11 cellular contexts compared by ENCODE assay signal in genomic region chr5:107502711-107503110, GRCh38.
DNase-seq lines count a peak whose midpoint lies in the region; ATAC-seq and TF ChIP-seq lines count a peak whose summit lies in the region.
"Had no signal": no experiment of that assay in that cellular context is flagged by ENCODE, and none has a peak within 500 bp of the region (broad histone marks: within the 10 kb centered on the region; RNA-seq: fewer than 3 reads in every experiment).

No MANE protein-coding gene starts in this region.

- H3K36me3 ChIP-seq in HEK293 (ENCODE audit: control insufficient read depth in 2 of 2, insufficient read depth in 1 of 2, low read length in 2 of 2): no peaks in the 10 kb centered on the region
- H3K36me3 ChIP-seq: cardiac muscle cell had no signal

- no peak for TF ChIP-seq CTCF in HEK293 (tag by site-specific recombination; IDR thresholded peaks at IDR 0.05)
- TF ChIP-seq CTCF in WTC11 (IDR thresholded peaks at IDR 0.05): no peak
- no peak for TF ChIP-seq CTCF in neural crest cell (conservative IDR thresholded peaks at IDR 0.05)

- H3K27me3 Mint-ChIP-seq in WTC11 (ENCODE audit: low read depth) (no peaks in the 10 kb centered on the region), neural crest cell (ENCODE audit: low read depth) (no peaks in the 10 kb centered on the region)

- POLR2A ChIA-PET in HEK293 (lab: Yijun Ruan, JAX) (no interaction called here), WTC11 (lab: Charles Lee) (no interaction called here)

- peak; percentile 75 for DNase-seq in NCI-H2171 (lab: John Stamatoyannopoulos, UW)
- DNase-seq in WTC11 (ENCODE audit: low spot score): no peak
- no peak for DNase-seq in neural crest cell (ENCODE audit: low read depth, low spot score)
- no peak for DNase-seq in CD1c-positive myeloid dendritic cell (ENCODE audit: extremely low spot score)
- DNase-seq: left cardiac atrium had no signal

- H3K27ac ChIP-seq in HEK293 (ENCODE audit: extremely low read depth, low read depth, low read length): no peak overlapping the region
- H3K27ac ChIP-seq: C4-2B, cardiac muscle cell had no signal

- H3K9me3 Mint-ChIP-seq in WTC11: no peaks in the 10 kb centered on the region
- H3K9me3 Mint-ChIP-seq in neural crest cell: no peaks in the 10 kb centered on the region
- H3K9me3 Mint-ChIP-seq: activated naive CD4-positive, alpha-beta T cell treated with anti-CD3 and anti-CD28 coated beads, Interleukin-2, amount 50 U/mL, for 24 hours had no signal

- H3K4me3 Mint-ChIP-seq in WTC11 (no peak overlapping the region), neural crest cell (no peak overlapping the region)

- H3K9me3 ChIP-seq in HEK293 (ENCODE audit: control insufficient read depth, insufficient read depth, low read depth, low read length): no peaks in the 10 kb centered on the region

- H3K4me1 Mint-ChIP-seq in WTC11: peaks cover 65% of the 10 kb centered on the region
- H3K4me1 Mint-ChIP-seq in neural crest cell: peaks cover 54% of the 10 kb centered on the region

- no peaks in the 10 kb centered on the region for H3K36me3 Mint-ChIP-seq in WTC11
- no peaks in the 10 kb centered on the region for H3K36me3 Mint-ChIP-seq in neural crest cell (ENCODE audit: low read depth)
- H3K36me3 Mint-ChIP-seq: activated naive CD4-positive, alpha-beta T cell treated with anti-CD3 and anti-CD28 coated beads, Interleukin-2, amount 50 U/mL, for 24 hours had no signal

- H3K27ac Mint-ChIP-seq in WTC11: peak overlapping the region; percentile 10; the same call in 1 of the 2 replicates
- H3K27ac Mint-ChIP-seq in neural crest cell (ENCODE audit: unreplicated experiment): peak overlapping the region; percentile 15
- H3K27ac Mint-ChIP-seq: activated naive CD4-positive, alpha-beta T cell treated with anti-CD3 and anti-CD28 coated beads, Interleukin-2, amount 50 U/mL, for 24 hours had no signal

- CTCF ChIA-PET in HEK293 (lab: Yijun Ruan, JAX) (interaction anchor here (0.7 kb wide), 1 partner anchor 64 kb away, joined by 5 read pairs; no protein-coding TSS in a partner anchor), WTC11 (lab: Charles Lee) (interaction anchor here (2.9 kb wide), 1 partner anchor 69 kb away, joined by 16 read pairs; no protein-coding TSS in a partner anchor)

- peaks cover 45% of the 10 kb centered on the region for H3K4me1 ChIP-seq in HEK293 (ENCODE audit: control insufficient read depth, insufficient read depth, low read length)

- ATAC-seq in WTC11 (no peak), HG02885 (IDR thresholded peaks at IDR 0.05; ENCODE audit: poor library complexity, unreplicated experiment) (no peak), GM18502 (IDR thresholded peaks at IDR 0.05; ENCODE audit: poor library complexity, unreplicated experiment) (no peak)

- no peak overlapping the region for H3K4me3 ChIP-seq in HEK293 (ENCODE audit: low read depth, low read length)
- H3K4me3 ChIP-seq: cardiac muscle cell had no signal

TF ChIP-seq in HEK293, 187 proteins besides CTCF, POLR2A, EP300 and RAD21:
- TF ChIP-seq ZBTB17 (tag by site-specific recombination; IDR thresholded peaks at IDR 0.05): peak; percentile 7; the same call in 1 of the 2 replicates
- TF ChIP-seq ZNF585B (tag by site-specific recombination; IDR thresholded peaks at IDR 0.05): no peak
- no peak for TF ChIP-seq ZNF704 (tag by site-specific recombination; IDR thresholded peaks at IDR 0.05)
- 0 out of 2 replicates have a peak, but pooled peaks have one; percentile 10 for TF ChIP-seq SP7 (tag by site-specific recombination; IDR thresholded peaks at IDR 0.05)
- no peak for TF ChIP-seq ZNF837 (tag by site-specific recombination; IDR thresholded peaks at IDR 0.05)
- TF ChIP-seq ZNF26 (tag by site-specific recombination; IDR thresholded peaks at IDR 0.05): no peak
- peak; percentile 53 for TF ChIP-seq SCRT2 (tag by site-specific recombination; IDR thresholded peaks at IDR 0.05)
- no peak for TF ChIP-seq ATF2 (tag by site-specific recombination; IDR thresholded peaks at IDR 0.05; ENCODE audit: low read depth)

TF ChIP-seq in WTC11, 78 proteins besides CTCF, POLR2A, EP300 and RAD21:
- no peak for TF ChIP-seq FOXK1 (CRISPR knock-in tag; IDR thresholded peaks at IDR 0.05)
- TF ChIP-seq HMGA2 (CRISPR knock-in tag; IDR thresholded peaks at IDR 0.05): no peak
- TF ChIP-seq ERG (CRISPR knock-in tag; IDR thresholded peaks at IDR 0.05): no peak
- no peak for TF ChIP-seq ZNF138 (CRISPR knock-in tag; conservative IDR thresholded peaks at IDR 0.05)
- no peak for TF ChIP-seq PRDM15 (CRISPR knock-in tag; IDR thresholded peaks at IDR 0.05)
- TF ChIP-seq MXD4 (CRISPR knock-in tag; IDR thresholded peaks at IDR 0.05; ENCODE audit: borderline replicate concordance): no peak
- TF ChIP-seq ETV6 (CRISPR knock-in tag; IDR thresholded peaks at IDR 0.05): no peak
- no peak for TF ChIP-seq JAZF1 (CRISPR knock-in tag; IDR thresholded peaks at IDR 0.05)
- no peak for TF ChIP-seq MYBL2 (CRISPR knock-in tag; IDR thresholded peaks at IDR 0.05)
- TF ChIP-seq ZSCAN18 (CRISPR knock-in tag; IDR thresholded peaks at IDR 0.05): no peak
- TF ChIP-seq AFF4 (CRISPR knock-in tag; IDR thresholded peaks at IDR 0.05; ENCODE audit: borderline replicate concordance): no peak
